ENCODE assay signal across 1 cellular context in the genomic region with DNA sequence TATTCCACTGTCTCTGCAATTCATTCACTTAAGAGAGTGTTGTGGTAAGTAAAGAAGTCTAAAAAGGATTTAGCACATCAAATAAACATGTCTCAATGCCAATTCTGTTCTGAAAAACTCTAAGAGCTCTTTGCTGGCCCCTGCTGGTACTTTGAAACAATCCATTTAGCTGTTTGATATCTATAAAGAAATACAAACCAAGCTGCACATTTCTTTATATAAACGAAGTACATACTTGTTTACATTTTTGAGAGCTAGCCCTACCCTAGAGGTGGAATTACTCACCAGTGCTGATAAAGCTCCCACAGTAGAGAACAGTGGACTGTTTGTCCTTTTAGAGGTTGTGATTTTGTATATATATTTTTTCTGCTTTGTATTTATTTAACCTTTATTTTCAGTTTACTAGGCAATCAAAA.
TF ChIP-seq lines count a peak whose summit lies in the region.

No MANE protein-coding gene starts in this region.

TF ChIP-seq in HEK293, 187 proteins besides CTCF, POLR2A, EP300 and RAD21 (continued from another document):
- TF ChIP-seq ZBTB26 (tag by site-specific recombination; optimal IDR thresholded peaks at IDR 0.05) (no peak), SCRT2 (tag by site-specific recombination; IDR thresholded peaks at IDR 0.05) (no peak), ZNF654 (tag by site-specific recombination; IDR thresholded peaks at IDR 0.05; ENCODE audit: low read depth) (peak; percentile 52), ZNF341 (tag by site-specific recombination; IDR thresholded peaks at IDR 0.05; ENCODE audit: low read depth) (no peak)
TF ChIP-seq in HEK293: peak in this region for 5.
